ENCODE assay signal across 21 cellular contexts in the genomic region with DNA sequence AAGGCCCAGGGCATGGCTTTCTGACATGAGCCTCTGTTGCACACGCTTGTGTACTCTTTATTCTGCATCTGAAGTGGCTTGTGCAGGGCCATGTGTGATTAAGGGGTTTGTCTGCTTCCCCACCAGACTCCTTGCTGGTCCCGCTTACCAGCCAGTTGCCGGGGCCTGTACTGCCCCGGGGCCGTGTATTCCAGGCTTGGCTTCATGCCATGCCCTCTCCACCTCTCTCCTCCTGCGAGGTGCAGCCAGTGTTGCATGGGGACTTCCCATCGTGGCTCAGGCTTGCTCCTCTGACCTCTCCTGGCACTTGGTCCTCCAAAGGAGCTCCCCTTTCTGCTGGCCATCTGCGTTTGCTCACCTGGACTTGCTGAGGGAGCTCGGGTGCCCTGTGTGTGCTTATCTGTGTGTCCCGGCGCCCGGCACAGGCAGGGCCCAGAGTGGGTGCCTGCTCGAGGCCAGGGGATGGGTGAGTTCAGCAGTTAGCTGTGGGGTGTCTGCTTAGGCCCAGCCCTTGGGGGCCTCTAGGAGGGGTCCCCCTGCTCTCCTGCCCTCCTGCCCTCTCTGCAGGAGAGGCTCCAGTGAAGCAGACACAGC. TPM values are rescaled to one million over a fixed set of nuclear protein-coding genes. Genes with fewer than 3 reads are reported as not detected.
DNase-seq lines count a peak whose midpoint lies in the region; ATAC-seq, FAIRE-seq and TF ChIP-seq lines count a peak whose summit lies in the region.
"Had no signal": no experiment of that assay in that cellular context is flagged by ENCODE, and none has a peak within 500 bp of the region (broad histone marks: within the 10 kb centered on the region; RNA-seq: fewer than 3 reads in every experiment).

No MANE protein-coding gene starts in this region.

- H3K18ac ChIP-seq in neuronal stem cell (ENCODE audit: low read length): no peak overlapping the region

- H3K4me2 ChIP-seq in A549: no peak overlapping the region
- H3K4me2 ChIP-seq in neuronal stem cell (ENCODE audit: insufficient read depth, low read length, poor library complexity, severe bottlenecking): no peak overlapping the region
- no peak overlapping the region for H3K4me2 ChIP-seq in MM.1S (ENCODE audit: low read depth, low read length)

- no peak overlapping the region for H3K4me3 ChIP-seq in A549
- no peak overlapping the region for H3K4me3 ChIP-seq in HEK293 (ENCODE audit: low read depth, low read length)
- H3K4me3 ChIP-seq in neuronal stem cell (ENCODE audit: low read length in 2 of 2): no peak overlapping the region
- H3K4me3 ChIP-seq in MM.1S (ENCODE audit: low read length): no peak overlapping the region
- H3K4me3 ChIP-seq: K562 had no signal

- H2AK5ac ChIP-seq in neuronal stem cell (ENCODE audit: low read depth, low read length): peak overlapping the region; percentile 89

- H3K4ac ChIP-seq in neuronal stem cell (ENCODE audit: low read length): no peak overlapping the region

- no peak overlapping the region for H3K9ac ChIP-seq in neuronal stem cell (ENCODE audit: low read depth, low read length, poor library complexity)
- no peak overlapping the region for H3K9ac ChIP-seq in MM.1S (ENCODE audit: low read length)

- WGBS in A549 (ENCODE audit: missing lambda C conversion rate): 44% methylated on average over 11 of the region's 13 CpGs
- WGBS in neuronal stem cell (ENCODE audit: extremely low coverage in 2 of 2, insufficient read length in 2 of 2, insufficient replicate concordance in 1 of 2), 2 donors: no CpG with 5 or more reads among the region's 13 CpGs

- no peaks in the 10 kb centered on the region for H3K79me2 ChIP-seq in MM.1S (ENCODE audit: low read length)

- H3K27me3 ChIP-seq in neuronal stem cell (ENCODE audit: control insufficient read depth in 3 of 3, insufficient read depth in 3 of 3, low read depth in 1 of 3, low read length in 3 of 3) (peaks cover 0 to 2% (median 1%) of the 10 kb centered on the region in 3 experiments), MM.1S (replicated peaks; ENCODE audit: insufficient read depth, low read length) (no peaks in the 10 kb centered on the region)

- no peak overlapping the region for H2BK12ac ChIP-seq in neuronal stem cell (ENCODE audit: low read length)

- no peaks in the 10 kb centered on the region for H3K36me3 ChIP-seq in HEK293 (ENCODE audit: control insufficient read depth in 2 of 2, insufficient read depth in 1 of 2, low read length in 2 of 2)
- no peaks in the 10 kb centered on the region for H3K36me3 ChIP-seq in neuronal stem cell (replicated peaks in 1 of 2; ENCODE audit: control insufficient read depth in 2 of 2, insufficient read depth in 2 of 2, low read length in 2 of 2)
- no peaks in the 10 kb centered on the region for H3K36me3 ChIP-seq in MM.1S (replicated peaks; ENCODE audit: insufficient read depth, low read length)

- no peaks in the 10 kb centered on the region for H4K20me1 ChIP-seq in MM.1S (ENCODE audit: insufficient read depth, low read length)

- H3K9me2 ChIP-seq in MM.1S (replicated peaks; ENCODE audit: insufficient read depth, low read length): no peaks in the 10 kb centered on the region

- H3K14ac ChIP-seq in neuronal stem cell (ENCODE audit: low read length): peak overlapping the region; percentile 84

- CTCF ChIA-PET in A549 (lab: Yijun Ruan, JAX): interaction anchor here (1.2 to 2.2 kb wide), 2 partner anchors 9 to 12 kb away, joined by 3 to 7 read pairs; a partner anchor contains a TSS
- CTCF ChIA-PET in HEK293 (lab: Yijun Ruan, JAX): interaction anchor here (1.3 kb wide), 1 partner anchor 11 kb away, joined by 6 read pairs; a partner anchor contains a TSS

- peak overlapping the region; percentile 5 for H2BK5ac ChIP-seq in neuronal stem cell (ENCODE audit: low read length)

- H3K27ac ChIP-seq in A549 (no peak overlapping the region), HEK293 (ENCODE audit: extremely low read depth, low read depth, low read length) (no peak overlapping the region), neuronal stem cell (replicated peaks; ENCODE audit: low read length) (no peak overlapping the region), MM.1S (ENCODE audit: low read length) (no peak overlapping the region)

- DNase-seq in NCI-H2196 (lab: John Stamatoyannopoulos, UW; ENCODE audit: unreplicated experiment): peak; percentile 2
- no peak for DNase-seq in NCI-H2196 treated with DMSO at 0.1 percent for 48 hours (lab: John Stamatoyannopoulos, UW; ENCODE audit: unreplicated experiment)
- DNase-seq in A549 (ENCODE audit: low read depth in 1 of 2, low spot score in 1 of 2): no peak
- no peak for DNase-seq in neuronal stem cell (ENCODE audit: low spot score)
- no peak for DNase-seq in MM.1S
- DNase-seq: Caco-2; CD4-positive, CD25-positive, alpha-beta regulatory T cell; EL; NCI-H1092; NCI-H146; NCI-H2029; NCI-H2171 treated with DMSO at 0.1 percent for 48 hours; NCI-H510A; NCI-H748 treated with DMSO at 0.1 percent for 48 hours; SW 1271; T-helper 17 cell had no signal

- H3F3A ChIP-seq in MM.1S (ENCODE audit: insufficient read depth, low read length): no peaks in the 10 kb centered on the region

- TF ChIP-seq POLR2A in A549 (IDR thresholded peaks at IDR 0.05; ENCODE audit: low read length): no peak

- no peak overlapping the region for H4K91ac ChIP-seq in neuronal stem cell (ENCODE audit: low read depth, low read length, poor library complexity)

- no peak for FAIRE-seq in A549 (lab: Jason Lieb, UNC)
- FAIRE-seq: H54, K562, RCC 7860 had no signal

- no peaks in the 10 kb centered on the region for H3K79me1 ChIP-seq in neuronal stem cell (ENCODE audit: low read depth, low read length)

- TF ChIP-seq CTCF in A549 (IDR thresholded peaks at IDR 0.05): no peak
- no peak for TF ChIP-seq CTCF in HEK293 (tag by site-specific recombination; IDR thresholded peaks at IDR 0.05)
- no peak for TF ChIP-seq CTCF in MM.1S (IDR thresholded peaks at IDR 0.05; ENCODE audit: low read length)

- no peak overlapping the region for H2AFZ ChIP-seq in neuronal stem cell (ENCODE audit: low read length)
- no peak overlapping the region for H2AFZ ChIP-seq in MM.1S (ENCODE audit: low read length)

- H2BK15ac ChIP-seq in neuronal stem cell (ENCODE audit: low read length): no peak overlapping the region

- ATAC-seq in A549 (peak; percentile 36 to 39; a peak in 4 of 6 replicates), HG03469 (IDR thresholded peaks at IDR 0.05; ENCODE audit: unreplicated experiment) (no peak)
- ATAC-seq: K562, T-helper 17 cell had no signal

- TF ChIP-seq EP300 in A549 (IDR thresholded peaks at IDR 0.05): no peak

- no peak overlapping the region for H3K23ac ChIP-seq in neuronal stem cell (ENCODE audit: low read depth, low read length, poor library complexity)

- H3K9me3 ChIP-seq in A549 (no peaks in the 10 kb centered on the region), HEK293 (ENCODE audit: control insufficient read depth, insufficient read depth, low read depth, low read length) (no peaks in the 10 kb centered on the region), neuronal stem cell (replicated peaks in 1 of 2; ENCODE audit: control insufficient read depth in 2 of 2, insufficient read depth in 1 of 2, low read depth in 1 of 2, low read length in 2 of 2) (peaks cover 0 to 1% of the 10 kb centered on the region in 2 donors), MM.1S (replicated peaks; ENCODE audit: insufficient read depth, low read length) (no peaks in the 10 kb centered on the region)

- no peaks in the 10 kb centered on the region for H3K4me1 ChIP-seq in A549
- no peaks in the 10 kb centered on the region for H3K4me1 ChIP-seq in HEK293 (ENCODE audit: control insufficient read depth, insufficient read depth, low read length)
- peaks cover 0 to 2% of the 10 kb centered on the region in 2 donors for H3K4me1 ChIP-seq in neuronal stem cell (ENCODE audit: control insufficient read depth in 2 of 2, insufficient read depth in 1 of 2, low read depth in 1 of 2, low read length in 2 of 2)
- no peaks in the 10 kb centered on the region for H3K4me1 ChIP-seq in MM.1S (ENCODE audit: low read length)
- H3K4me1 ChIP-seq: Caco-2 had no signal

- POLR2A ChIA-PET in A549 (lab: Yijun Ruan, JAX): interaction anchor here (1.0 to 1.6 kb wide), 3 partner anchors 11 to 12 kb away, joined by 3 to 7 read pairs (median 5); a partner anchor contains a TSS
- POLR2A ChIA-PET in HEK293 (lab: Yijun Ruan, JAX): interaction anchor here (0.7 to 1.0 kb wide), 2 partner anchors 10 to 12 kb away, joined by 3 read pairs; no protein-coding TSS in a partner anchor

- no peak for TF ChIP-seq RAD21 in A549 (conservative IDR thresholded peaks at IDR 0.05 in 1 of 2, IDR thresholded peaks at IDR 0.05 in 1 of 2)

- no peak overlapping the region for H2BK120ac ChIP-seq in neuronal stem cell (ENCODE audit: low read depth, low read length)

- no peak overlapping the region for H4K8ac ChIP-seq in neuronal stem cell (ENCODE audit: low read depth, low read length)

TF ChIP-seq in A549, 52 proteins besides CTCF, POLR2A, EP300 and RAD21:
- TF ChIP-seq HOXB5 (CRISPR knock-in tag; IDR thresholded peaks at IDR 0.05) (no peak), FOSB (CRISPR knock-in tag; IDR thresholded peaks at IDR 0.05) (no peak), PHF8 (IDR thresholded peaks at IDR 0.05; ENCODE audit: borderline replicate concordance, low read depth) (no peak), HOXB13 (CRISPR knock-in tag; IDR thresholded peaks at IDR 0.05; ENCODE audit: low read depth) (no peak), RCOR1 (IDR thresholded peaks at IDR 0.05; ENCODE audit: low read depth, low read length) (no peak)
TF ChIP-seq in A549: peak in this region for 0.

TF ChIP-seq in HEK293, 187 proteins besides CTCF, POLR2A, EP300 and RAD21:
- no peak for TF ChIP-seq ZNF132 (tag by site-specific recombination; IDR thresholded peaks at IDR 0.05; ENCODE audit: borderline replicate concordance)
- peak; percentile 39; the same call in 1 of the 2 replicates for TF ChIP-seq ZBTB20 (tag by site-specific recombination; IDR thresholded peaks at IDR 0.05)
- 0 out of 2 replicates have a peak, but pooled peaks have one; percentile 23 for TF ChIP-seq GLIS1 (tag by site-specific recombination; IDR thresholded peaks at IDR 0.05)

RNA-seq across cellular contexts. Expression of a gene that starts 11.0 kb away (rescaled TPM):
- 1.5 and 1.6 TPM in 2 replicates for polyA plus RNA-seq in A549 (2011; rRNA removed)
- 0.44 and 0.58 TPM in 2 replicates for polyA plus RNA-seq in A549 (2012; cell fraction: cytosol; rRNA removed)
- polyA plus RNA-seq in A549 (2012; cell fraction: nucleus; rRNA removed): 0.89 and 0.92 TPM in 2 replicates
- 1.2 to 1.6 TPM (median 1.5 TPM) in 3 replicates for polyA plus RNA-seq in A549 (2017; fragmentation: RNase III; extraction: RNeasy Plus Mini Kit Qiagen cat#74134 plus additional on column Dnase treatment)
- 0.92 and 0.95 TPM in 2 replicates for polyA minus RNA-seq in A549 (2011; rRNA and poly(A)+ RNA removed)
- 4.9 TPM for polyA plus RNA-seq in neuronal stem cell (2013, experiment 1 of 2)
- polyA plus RNA-seq in neuronal stem cell (2013, experiment 2 of 2): 4.7 TPM

RNA-seq across cellular contexts. Expression of a gene that starts 14.6 kb away (rescaled TPM):
- polyA plus RNA-seq in A549 (2011; rRNA removed) (185 and 219 TPM in 2 replicates), A549 (2017; fragmentation: RNase III; extraction: RNeasy Plus Mini Kit Qiagen cat#74134 plus additional on column Dnase treatment) (139 to 167 TPM (median 153 TPM) in 3 replicates)
- polyA plus RNA-seq in A549 (2012; cell fraction: cytosol; rRNA removed): 136 and 170 TPM in 2 replicates
- 77.4 and 87.5 TPM in 2 replicates for polyA plus RNA-seq in A549 (2012; cell fraction: nucleus; rRNA removed)
- polyA minus RNA-seq in A549 (2011; rRNA and poly(A)+ RNA removed): 24.1 and 26.4 TPM in 2 replicates
- 124 TPM for polyA plus RNA-seq in neuronal stem cell (2013, experiment 1 of 2)
- 125 TPM for polyA plus RNA-seq in neuronal stem cell (2013, experiment 2 of 2)
